ENCODE assay signal across 15 cellular contexts in the genomic region with DNA sequence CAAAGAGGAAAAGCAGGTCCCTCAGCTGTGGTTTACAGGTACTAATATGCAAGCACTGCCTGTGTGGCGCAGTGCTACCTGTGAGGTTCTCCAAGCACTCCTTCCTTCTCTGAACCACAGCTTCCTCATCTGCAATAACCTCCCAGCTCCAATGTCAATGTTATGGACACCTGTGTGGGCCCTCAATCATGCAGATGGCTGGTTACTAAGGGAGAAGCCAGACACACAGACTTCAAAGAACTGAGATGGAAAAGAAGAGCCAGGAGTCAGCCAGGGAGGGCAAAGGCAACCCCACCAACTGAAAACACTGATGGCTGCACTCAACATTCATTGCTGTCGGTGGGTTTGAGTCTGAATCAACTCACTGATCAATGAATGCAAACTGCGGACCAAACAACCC.
"Had no signal": no experiment of that assay in that cellular context is flagged by ENCODE, and none has a peak within 500 bp of the region (broad histone marks: within the 10 kb centered on the region; RNA-seq: fewer than 3 reads in every experiment).

No MANE protein-coding gene starts in this region.

- H3K27ac Mint-ChIP-seq: activated CD4-positive, alpha-beta T cell treated with anti-CD3 and anti-CD28 coated beads, Interleukin-2, amount 10 ng/mL, durations not matched to agents 24 days and 14 days; activated naive CD4-positive, alpha-beta T cell treated with anti-CD3 and anti-CD28 coated beads, Interleukin-2, amount 50 U/mL, for 24 hours; activated T-helper 17 cell treated with anti-CD3 and anti-CD28 coated beads, Interleukin-2, amount 50 U/mL, for 72 hours; dendritic cell treated with granulocyte-macrophage colony-stimulating factor and Interleukin-4, amounts not matched to agents 40 ng/mL and 50 ng/mL, for 4 days; neural progenitor cell; type B pancreatic cell had no signal

- H3K9ac ChIP-seq: neural progenitor cell had no signal

- H3K27me3 ChIP-seq: neural progenitor cell, spleen had no signal

- H3K9me3 Mint-ChIP-seq: activated CD4-positive, alpha-beta T cell treated with anti-CD3 and anti-CD28 coated beads, Interleukin-2, amount 10 ng/mL, durations not matched to agents 24 days and 14 days; activated naive CD4-positive, alpha-beta T cell treated with anti-CD3 and anti-CD28 coated beads, Interleukin-2, amount 50 U/mL, for 24 hours; activated T-helper 17 cell treated with anti-CD3 and anti-CD28 coated beads, Interleukin-2, amount 50 U/mL, for 72 hours; brain; central memory CD8-positive, alpha-beta T cell; dendritic cell treated with granulocyte-macrophage colony-stimulating factor and Interleukin-4, amounts not matched to agents 40 ng/mL and 50 ng/mL, for 4 days; neural progenitor cell; type B pancreatic cell had no signal

- H3K36me3 Mint-ChIP-seq: activated naive CD4-positive, alpha-beta T cell treated with anti-CD3 and anti-CD28 coated beads, Interleukin-2, amount 50 U/mL, for 24 hours had no signal

- H2AFZ ChIP-seq: neural progenitor cell had no signal

- ATAC-seq: activated T-helper 17 cell treated with anti-CD3 and anti-CD28 coated beads, Interleukin-2, amount 50 U/mL, for 72 hours; right cardiac atrium had no signal

- H3K4me3 Mint-ChIP-seq: activated CD4-positive, alpha-beta T cell treated with anti-CD3 and anti-CD28 coated beads, Interleukin-2, amount 10 ng/mL, durations not matched to agents 24 days and 14 days; activated naive CD4-positive, alpha-beta T cell treated with anti-CD3 and anti-CD28 coated beads, Interleukin-2, amount 50 U/mL, for 24 hours; activated T-helper 17 cell treated with anti-CD3 and anti-CD28 coated beads, Interleukin-2, amount 50 U/mL, for 72 hours; brain; central memory CD8-positive, alpha-beta T cell; dendritic cell treated with granulocyte-macrophage colony-stimulating factor and Interleukin-4, amounts not matched to agents 40 ng/mL and 50 ng/mL, for 4 days; neural progenitor cell; type B pancreatic cell had no signal

- H3K4me2 ChIP-seq: neural progenitor cell had no signal

- H3K4me3 ChIP-seq: neural progenitor cell, spleen had no signal

- H3K27ac ChIP-seq: neural progenitor cell, spleen had no signal

- H3K4me1 Mint-ChIP-seq: activated CD4-positive, alpha-beta T cell treated with anti-CD3 and anti-CD28 coated beads, Interleukin-2, amount 10 ng/mL, durations not matched to agents 24 days and 14 days; activated T-helper 17 cell treated with anti-CD3 and anti-CD28 coated beads, Interleukin-2, amount 50 U/mL, for 72 hours had no signal

- DNase-seq: activated CD4-positive, alpha-beta T cell treated with anti-CD3 and anti-CD28 coated beads, Interleukin-2, amount 10 ng/mL, durations not matched to agents 24 days and 14 days; activated CD8-positive, alpha-beta memory T cell treated with anti-CD3 and anti-CD28 coated beads for 24 hours; amniotic stem cell; erythroblast; right cardiac atrium; spleen; stimulated activated naive CD4-positive, alpha-beta T cell; substantia nigra had no signal

- H3K27me3 Mint-ChIP-seq: activated naive CD4-positive, alpha-beta T cell treated with anti-CD3 and anti-CD28 coated beads, Interleukin-2, amount 50 U/mL, for 24 hours; brain; central memory CD8-positive, alpha-beta T cell; dendritic cell treated with granulocyte-macrophage colony-stimulating factor and Interleukin-4, amounts not matched to agents 40 ng/mL and 50 ng/mL, for 4 days; type B pancreatic cell had no signal

- H3K36me3 ChIP-seq: neural progenitor cell, spleen had no signal

- H3K9me3 ChIP-seq: spleen had no signal
